1 cellular context compared by ENCODE assay signal in the genomic region with DNA sequence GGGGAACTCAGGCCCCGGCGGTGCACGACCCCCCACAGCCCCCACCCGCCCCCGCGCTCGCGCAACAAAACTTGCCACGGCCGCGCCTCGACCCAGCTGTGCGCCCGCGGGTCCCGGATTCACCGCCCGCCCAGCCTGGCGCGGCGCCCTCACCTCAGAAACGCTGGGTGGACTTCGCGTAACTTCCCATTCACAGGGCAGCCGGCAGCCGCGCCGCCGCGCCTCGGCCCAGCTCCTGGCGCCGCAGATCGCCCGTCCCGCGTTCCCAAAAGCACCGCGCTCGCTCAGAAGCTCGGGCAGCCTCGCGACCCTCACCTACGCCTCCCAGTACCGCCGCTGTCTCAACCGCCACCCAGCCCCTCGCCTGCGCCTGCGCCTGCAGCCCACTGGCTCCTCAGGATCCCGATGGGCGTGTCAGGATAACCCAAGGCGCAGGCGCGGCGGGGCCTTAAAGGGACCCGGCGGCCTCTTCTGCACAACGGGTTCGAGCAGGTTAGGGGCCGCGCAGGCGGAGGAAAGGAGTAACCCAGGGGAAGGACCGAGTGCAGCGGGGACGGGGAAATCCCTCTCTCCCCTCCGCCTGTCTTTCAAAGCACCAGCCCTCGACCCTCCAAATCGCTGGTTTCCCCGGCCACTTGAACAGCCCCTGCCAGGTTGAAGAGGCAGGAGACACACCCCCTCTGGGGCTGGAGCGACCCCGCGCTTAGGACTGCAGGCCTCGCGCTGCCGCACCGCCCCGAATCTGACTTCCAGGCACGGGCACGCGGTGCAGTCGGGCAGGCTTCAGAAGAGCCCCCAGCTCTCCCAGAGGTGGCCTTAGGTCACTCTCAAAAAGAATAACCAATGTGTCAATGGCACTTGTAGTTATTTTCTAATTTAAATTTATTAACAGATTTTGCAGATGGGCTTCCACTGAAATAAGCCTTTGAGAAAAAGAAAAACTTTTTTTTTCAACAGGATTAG.
TF ChIP-seq lines count a peak whose summit lies in the region.

TSS of gene NBPF1 (minus strand) at position 380 of the 963 bp plus-strand sequence.

TF ChIP-seq in K562, 482 proteins besides CTCF, POLR2A, EP300 and RAD21 (continued from another document and continues in another):
- TF ChIP-seq SIN3A (IDR thresholded peaks at IDR 0.05; ENCODE audit: borderline replicate concordance in 2 of 2, control insufficient read depth in 1 of 2, low read depth in 2 of 2, low read length in 2 of 2) (no peak), ZNF77 (CRISPR knock-in tag; IDR thresholded peaks at IDR 0.05) (no peak; the same call in 1 of the 2 replicates), FOXA1 (IDR thresholded peaks at IDR 0.05; ENCODE audit: borderline replicate concordance) (no peak), ZNF79 (CRISPR knock-in tag; IDR thresholded peaks at IDR 0.05; ENCODE audit: low read depth) (peak; percentile 17; the same call in 1 of the 2 replicates), EWSR1 (IDR thresholded peaks at IDR 0.05; ENCODE audit: borderline replicate concordance, low read depth, partially characterized antibody) (no peak), ILK (tag; IDR thresholded peaks at IDR 0.05; ENCODE audit: borderline replicate concordance, low read depth) (no peak), ARNT (IDR thresholded peaks at IDR 0.05) (no peak), ZNF589 (CRISPR knock-in tag; IDR thresholded peaks at IDR 0.05; ENCODE audit: low read depth) (no peak), RBM25 (IDR thresholded peaks at IDR 0.05; ENCODE audit: low read depth, low read length, severe bottlenecking) (no peak), RFX1 (IDR thresholded peaks at IDR 0.05) (no peak), PHF21A (IDR thresholded peaks at IDR 0.05; ENCODE audit: borderline replicate concordance, low read depth) (no peak), ILF3 (IDR thresholded peaks at IDR 0.05; ENCODE audit: borderline replicate concordance) (no peak), TEAD4 (IDR thresholded peaks at IDR 0.05; ENCODE audit: low read length) (no peak), TEAD4 (CRISPR knock-in tag; IDR thresholded peaks at IDR 0.05; ENCODE audit: borderline replicate concordance) (peak; percentile 24; the same call in 1 of the 2 replicates), PHB2 (IDR thresholded peaks at IDR 0.05; ENCODE audit: low read depth) (no peak), HDGF (IDR thresholded peaks at IDR 0.05) (no peak), CHD2 (IDR thresholded peaks at IDR 0.05; ENCODE audit: low read depth, low read length) (no peak; the same call in 1 of the 2 replicates), SREBF2 (CRISPR knock-in tag; IDR thresholded peaks at IDR 0.05) (no peak), RREB1 (CRISPR knock-in tag; IDR thresholded peaks at IDR 0.05) (peak; percentile 94), CEBPG (CRISPR knock-in tag; IDR thresholded peaks at IDR 0.05) (peak; percentile 58), CEBPG (tag; conservative IDR thresholded peaks at IDR 0.05 in 1 of 2, IDR thresholded peaks at IDR 0.05 in 1 of 2) (no peak)
- TF ChIP-seq, protein P1, sequence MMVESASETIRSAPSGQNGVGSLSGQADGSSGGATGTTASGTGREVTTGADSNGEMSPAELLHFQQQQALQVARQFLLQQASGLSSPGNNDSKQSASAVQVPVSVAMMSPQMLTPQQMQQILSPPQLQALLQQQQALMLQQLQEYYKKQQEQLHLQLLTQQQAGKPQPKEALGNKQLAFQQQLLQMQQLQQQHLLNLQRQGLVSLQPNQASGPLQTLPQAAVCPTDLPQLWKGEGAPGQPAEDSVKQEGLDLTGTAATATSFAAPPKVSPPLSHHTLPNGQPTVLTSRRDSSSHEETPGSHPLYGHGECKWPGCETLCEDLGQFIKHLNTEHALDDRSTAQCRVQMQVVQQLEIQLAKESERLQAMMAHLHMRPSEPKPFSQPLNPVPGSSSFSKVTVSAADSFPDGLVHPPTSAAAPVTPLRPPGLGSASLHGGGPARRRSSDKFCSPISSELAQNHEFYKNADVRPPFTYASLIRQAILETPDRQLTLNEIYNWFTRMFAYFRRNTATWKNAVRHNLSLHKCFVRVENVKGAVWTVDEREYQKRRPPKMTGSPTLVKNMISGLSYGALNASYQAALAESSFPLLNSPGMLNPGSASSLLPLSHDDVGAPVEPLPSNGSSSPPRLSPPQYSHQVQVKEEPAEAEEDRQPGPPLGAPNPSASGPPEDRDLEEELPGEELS (CRISPR knock-in tag; IDR thresholded peaks at IDR 0.05; ENCODE audit: borderline replicate concordance): no peak
- TF ChIP-seq, protein P2, sequence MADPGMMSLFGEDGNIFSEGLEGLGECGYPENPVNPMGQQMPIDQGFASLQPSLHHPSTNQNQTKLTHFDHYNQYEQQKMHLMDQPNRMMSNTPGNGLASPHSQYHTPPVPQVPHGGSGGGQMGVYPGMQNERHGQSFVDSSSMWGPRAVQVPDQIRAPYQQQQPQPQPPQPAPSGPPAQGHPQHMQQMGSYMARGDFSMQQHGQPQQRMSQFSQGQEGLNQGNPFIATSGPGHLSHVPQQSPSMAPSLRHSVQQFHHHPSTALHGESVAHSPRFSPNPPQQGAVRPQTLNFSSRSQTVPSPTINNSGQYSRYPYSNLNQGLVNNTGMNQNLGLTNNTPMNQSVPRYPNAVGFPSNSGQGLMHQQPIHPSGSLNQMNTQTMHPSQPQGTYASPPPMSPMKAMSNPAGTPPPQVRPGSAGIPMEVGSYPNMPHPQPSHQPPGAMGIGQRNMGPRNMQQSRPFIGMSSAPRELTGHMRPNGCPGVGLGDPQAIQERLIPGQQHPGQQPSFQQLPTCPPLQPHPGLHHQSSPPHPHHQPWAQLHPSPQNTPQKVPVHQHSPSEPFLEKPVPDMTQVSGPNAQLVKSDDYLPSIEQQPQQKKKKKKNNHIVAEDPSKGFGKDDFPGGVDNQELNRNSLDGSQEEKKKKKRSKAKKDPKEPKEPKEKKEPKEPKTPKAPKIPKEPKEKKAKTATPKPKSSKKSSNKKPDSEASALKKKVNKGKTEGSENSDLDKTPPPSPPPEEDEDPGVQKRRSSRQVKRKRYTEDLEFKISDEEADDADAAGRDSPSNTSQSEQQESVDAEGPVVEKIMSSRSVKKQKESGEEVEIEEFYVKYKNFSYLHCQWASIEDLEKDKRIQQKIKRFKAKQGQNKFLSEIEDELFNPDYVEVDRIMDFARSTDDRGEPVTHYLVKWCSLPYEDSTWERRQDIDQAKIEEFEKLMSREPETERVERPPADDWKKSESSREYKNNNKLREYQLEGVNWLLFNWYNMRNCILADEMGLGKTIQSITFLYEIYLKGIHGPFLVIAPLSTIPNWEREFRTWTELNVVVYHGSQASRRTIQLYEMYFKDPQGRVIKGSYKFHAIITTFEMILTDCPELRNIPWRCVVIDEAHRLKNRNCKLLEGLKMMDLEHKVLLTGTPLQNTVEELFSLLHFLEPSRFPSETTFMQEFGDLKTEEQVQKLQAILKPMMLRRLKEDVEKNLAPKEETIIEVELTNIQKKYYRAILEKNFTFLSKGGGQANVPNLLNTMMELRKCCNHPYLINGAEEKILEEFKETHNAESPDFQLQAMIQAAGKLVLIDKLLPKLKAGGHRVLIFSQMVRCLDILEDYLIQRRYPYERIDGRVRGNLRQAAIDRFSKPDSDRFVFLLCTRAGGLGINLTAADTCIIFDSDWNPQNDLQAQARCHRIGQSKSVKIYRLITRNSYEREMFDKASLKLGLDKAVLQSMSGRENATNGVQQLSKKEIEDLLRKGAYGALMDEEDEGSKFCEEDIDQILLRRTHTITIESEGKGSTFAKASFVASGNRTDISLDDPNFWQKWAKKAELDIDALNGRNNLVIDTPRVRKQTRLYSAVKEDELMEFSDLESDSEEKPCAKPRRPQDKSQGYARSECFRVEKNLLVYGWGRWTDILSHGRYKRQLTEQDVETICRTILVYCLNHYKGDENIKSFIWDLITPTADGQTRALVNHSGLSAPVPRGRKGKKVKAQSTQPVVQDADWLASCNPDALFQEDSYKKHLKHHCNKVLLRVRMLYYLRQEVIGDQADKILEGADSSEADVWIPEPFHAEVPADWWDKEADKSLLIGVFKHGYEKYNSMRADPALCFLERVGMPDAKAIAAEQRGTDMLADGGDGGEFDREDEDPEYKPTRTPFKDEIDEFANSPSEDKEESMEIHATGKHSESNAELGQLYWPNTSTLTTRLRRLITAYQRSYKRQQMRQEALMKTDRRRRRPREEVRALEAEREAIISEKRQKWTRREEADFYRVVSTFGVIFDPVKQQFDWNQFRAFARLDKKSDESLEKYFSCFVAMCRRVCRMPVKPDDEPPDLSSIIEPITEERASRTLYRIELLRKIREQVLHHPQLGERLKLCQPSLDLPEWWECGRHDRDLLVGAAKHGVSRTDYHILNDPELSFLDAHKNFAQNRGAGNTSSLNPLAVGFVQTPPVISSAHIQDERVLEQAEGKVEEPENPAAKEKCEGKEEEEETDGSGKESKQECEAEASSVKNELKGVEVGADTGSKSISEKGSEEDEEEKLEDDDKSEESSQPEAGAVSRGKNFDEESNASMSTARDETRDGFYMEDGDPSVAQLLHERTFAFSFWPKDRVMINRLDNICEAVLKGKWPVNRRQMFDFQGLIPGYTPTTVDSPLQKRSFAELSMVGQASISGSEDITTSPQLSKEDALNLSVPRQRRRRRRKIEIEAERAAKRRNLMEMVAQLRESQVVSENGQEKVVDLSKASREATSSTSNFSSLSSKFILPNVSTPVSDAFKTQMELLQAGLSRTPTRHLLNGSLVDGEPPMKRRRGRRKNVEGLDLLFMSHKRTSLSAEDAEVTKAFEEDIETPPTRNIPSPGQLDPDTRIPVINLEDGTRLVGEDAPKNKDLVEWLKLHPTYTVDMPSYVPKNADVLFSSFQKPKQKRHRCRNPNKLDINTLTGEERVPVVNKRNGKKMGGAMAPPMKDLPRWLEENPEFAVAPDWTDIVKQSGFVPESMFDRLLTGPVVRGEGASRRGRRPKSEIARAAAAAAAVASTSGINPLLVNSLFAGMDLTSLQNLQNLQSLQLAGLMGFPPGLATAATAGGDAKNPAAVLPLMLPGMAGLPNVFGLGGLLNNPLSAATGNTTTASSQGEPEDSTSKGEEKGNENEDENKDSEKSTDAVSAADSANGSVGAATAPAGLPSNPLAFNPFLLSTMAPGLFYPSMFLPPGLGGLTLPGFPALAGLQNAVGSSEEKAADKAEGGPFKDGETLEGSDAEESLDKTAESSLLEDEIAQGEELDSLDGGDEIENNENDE (IDR thresholded peaks at IDR 0.05; ENCODE audit: low read depth, low read length): peak; percentile 52
- TF ChIP-seq, protein P3, sequence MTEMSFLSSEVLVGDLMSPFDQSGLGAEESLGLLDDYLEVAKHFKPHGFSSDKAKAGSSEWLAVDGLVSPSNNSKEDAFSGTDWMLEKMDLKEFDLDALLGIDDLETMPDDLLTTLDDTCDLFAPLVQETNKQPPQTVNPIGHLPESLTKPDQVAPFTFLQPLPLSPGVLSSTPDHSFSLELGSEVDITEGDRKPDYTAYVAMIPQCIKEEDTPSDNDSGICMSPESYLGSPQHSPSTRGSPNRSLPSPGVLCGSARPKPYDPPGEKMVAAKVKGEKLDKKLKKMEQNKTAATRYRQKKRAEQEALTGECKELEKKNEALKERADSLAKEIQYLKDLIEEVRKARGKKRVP (CRISPR knock-in tag; IDR thresholded peaks at IDR 0.05): peak; percentile 74; the same call in 1 of the 2 replicates
- TF ChIP-seq, protein P4, sequence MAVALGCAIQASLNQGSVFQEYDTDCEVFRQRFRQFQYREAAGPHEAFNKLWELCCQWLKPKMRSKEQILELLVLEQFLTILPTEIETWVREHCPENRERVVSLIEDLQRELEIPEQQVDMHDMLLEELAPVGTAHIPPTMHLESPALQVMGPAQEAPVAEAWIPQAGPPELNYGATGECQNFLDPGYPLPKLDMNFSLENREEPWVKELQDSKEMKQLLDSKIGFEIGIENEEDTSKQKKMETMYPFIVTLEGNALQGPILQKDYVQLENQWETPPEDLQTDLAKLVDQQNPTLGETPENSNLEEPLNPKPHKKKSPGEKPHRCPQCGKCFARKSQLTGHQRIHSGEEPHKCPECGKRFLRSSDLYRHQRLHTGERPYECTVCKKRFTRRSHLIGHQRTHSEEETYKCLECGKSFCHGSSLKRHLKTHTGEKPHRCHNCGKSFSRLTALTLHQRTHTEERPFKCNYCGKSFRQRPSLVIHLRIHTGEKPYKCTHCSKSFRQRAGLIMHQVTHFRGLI (CRISPR knock-in tag; IDR thresholded peaks at IDR 0.05): no peak
- TF ChIP-seq, protein P5, sequence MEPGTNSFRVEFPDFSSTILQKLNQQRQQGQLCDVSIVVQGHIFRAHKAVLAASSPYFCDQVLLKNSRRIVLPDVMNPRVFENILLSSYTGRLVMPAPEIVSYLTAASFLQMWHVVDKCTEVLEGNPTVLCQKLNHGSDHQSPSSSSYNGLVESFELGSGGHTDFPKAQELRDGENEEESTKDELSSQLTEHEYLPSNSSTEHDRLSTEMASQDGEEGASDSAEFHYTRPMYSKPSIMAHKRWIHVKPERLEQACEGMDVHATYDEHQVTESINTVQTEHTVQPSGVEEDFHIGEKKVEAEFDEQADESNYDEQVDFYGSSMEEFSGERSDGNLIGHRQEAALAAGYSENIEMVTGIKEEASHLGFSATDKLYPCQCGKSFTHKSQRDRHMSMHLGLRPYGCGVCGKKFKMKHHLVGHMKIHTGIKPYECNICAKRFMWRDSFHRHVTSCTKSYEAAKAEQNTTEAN (CRISPR knock-in tag; IDR thresholded peaks at IDR 0.05): no peak
